ENCODE assay signal across 1 cellular context in the genomic region with DNA sequence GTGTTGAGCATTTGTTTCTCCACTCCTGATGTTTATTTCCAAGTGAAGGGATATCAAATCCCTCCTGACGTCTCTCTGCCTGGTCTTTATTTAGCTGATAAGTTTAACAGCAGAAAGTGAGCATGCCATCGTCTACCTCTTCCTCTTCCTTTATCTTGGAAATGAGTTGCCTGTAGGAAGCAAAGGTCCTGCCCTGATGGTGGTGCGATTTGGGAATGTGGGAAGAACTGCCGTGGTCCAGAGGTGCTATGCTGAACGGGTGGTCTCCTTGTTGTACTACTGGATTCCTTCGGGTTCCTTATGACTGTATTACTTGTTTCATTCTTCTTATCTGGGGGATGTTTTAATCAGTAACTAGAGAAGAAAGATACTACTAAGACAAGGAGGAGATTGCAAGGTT.
TF ChIP-seq lines count a peak whose summit lies in the region.

No MANE protein-coding gene starts in this region.

TF ChIP-seq in WTC11, 78 proteins besides CTCF, POLR2A, EP300 and RAD21 (continued from another document):
- TF ChIP-seq, protein P1, sequence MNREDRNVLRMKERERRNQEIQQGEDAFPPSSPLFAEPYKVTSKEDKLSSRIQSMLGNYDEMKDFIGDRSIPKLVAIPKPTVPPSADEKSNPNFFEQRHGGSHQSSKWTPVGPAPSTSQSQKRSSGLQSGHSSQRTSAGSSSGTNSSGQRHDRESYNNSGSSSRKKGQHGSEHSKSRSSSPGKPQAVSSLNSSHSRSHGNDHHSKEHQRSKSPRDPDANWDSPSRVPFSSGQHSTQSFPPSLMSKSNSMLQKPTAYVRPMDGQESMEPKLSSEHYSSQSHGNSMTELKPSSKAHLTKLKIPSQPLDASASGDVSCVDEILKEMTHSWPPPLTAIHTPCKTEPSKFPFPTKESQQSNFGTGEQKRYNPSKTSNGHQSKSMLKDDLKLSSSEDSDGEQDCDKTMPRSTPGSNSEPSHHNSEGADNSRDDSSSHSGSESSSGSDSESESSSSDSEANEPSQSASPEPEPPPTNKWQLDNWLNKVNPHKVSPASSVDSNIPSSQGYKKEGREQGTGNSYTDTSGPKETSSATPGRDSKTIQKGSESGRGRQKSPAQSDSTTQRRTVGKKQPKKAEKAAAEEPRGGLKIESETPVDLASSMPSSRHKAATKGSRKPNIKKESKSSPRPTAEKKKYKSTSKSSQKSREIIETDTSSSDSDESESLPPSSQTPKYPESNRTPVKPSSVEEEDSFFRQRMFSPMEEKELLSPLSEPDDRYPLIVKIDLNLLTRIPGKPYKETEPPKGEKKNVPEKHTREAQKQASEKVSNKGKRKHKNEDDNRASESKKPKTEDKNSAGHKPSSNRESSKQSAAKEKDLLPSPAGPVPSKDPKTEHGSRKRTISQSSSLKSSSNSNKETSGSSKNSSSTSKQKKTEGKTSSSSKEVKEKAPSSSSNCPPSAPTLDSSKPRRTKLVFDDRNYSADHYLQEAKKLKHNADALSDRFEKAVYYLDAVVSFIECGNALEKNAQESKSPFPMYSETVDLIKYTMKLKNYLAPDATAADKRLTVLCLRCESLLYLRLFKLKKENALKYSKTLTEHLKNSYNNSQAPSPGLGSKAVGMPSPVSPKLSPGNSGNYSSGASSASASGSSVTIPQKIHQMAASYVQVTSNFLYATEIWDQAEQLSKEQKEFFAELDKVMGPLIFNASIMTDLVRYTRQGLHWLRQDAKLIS (CRISPR knock-in tag; IDR thresholded peaks at IDR 0.05; ENCODE audit: borderline replicate concordance), result no peak
